In the genomic region with DNA sequence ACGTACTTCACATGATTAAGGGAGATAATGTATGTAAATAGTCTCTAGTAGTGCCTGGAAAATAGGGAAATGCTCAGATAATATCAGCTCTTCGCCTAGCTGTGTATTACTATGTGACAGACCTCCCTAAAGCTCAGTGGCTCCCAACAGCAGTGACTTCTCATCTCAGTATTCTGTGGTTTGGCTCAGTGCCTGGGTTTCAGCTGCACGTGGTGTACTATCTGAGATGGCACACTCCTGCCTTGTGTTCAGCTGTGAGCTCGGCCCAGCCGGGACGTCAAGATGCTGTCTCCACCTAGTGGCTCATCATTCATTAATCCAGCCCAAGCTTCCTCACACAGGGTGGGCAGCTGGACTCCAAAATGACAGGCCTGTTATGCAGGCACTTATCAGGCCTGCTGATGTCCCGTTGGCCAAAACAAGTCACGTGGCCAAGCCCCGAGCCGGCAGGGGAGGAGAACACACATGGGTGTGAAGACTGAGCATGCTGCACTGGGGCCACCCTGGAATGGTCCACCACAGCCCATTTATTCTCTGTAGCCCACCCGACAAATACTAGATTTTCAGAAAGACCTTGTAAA, we compare ENCODE assay signal across 8 cellular contexts. TPM values are rescaled to one million over a fixed set of nuclear protein-coding genes. Genes with fewer than 3 reads are reported as not detected.
DNase-seq lines count a peak whose midpoint lies in the region; ATAC-seq and TF ChIP-seq lines count a peak whose summit lies in the region.

No MANE protein-coding gene starts in this region.

- H3K9me3 ChIP-seq in esophagus squamous epithelium (no peaks in the 10 kb centered on the region), neural progenitor cell (ENCODE audit: low read depth) (no peaks in the 10 kb centered on the region)

- H3K9me3 Mint-ChIP-seq in neural progenitor cell: no peaks in the 10 kb centered on the region

- H3K9ac ChIP-seq in neural progenitor cell: no peak overlapping the region

- no peak overlapping the region for H3K4me3 Mint-ChIP-seq in neural progenitor cell

- 22 to 23% methylated on average over 7 of the region's 11 CpGs for WGBS in esophagus squamous epithelium, 2 donors

- H3K36me3 Mint-ChIP-seq in neural progenitor cell: peaks cover 46% of the 10 kb centered on the region

- H3F3A ChIP-seq in neural progenitor cell (ENCODE audit: low read depth): peaks cover 4% of the 10 kb centered on the region

- no peak overlapping the region for H3K4me2 ChIP-seq in neural progenitor cell

- H4K20me1 ChIP-seq in neural progenitor cell (ENCODE audit: low read depth): peaks cover 18% of the 10 kb centered on the region

- no peaks in the 10 kb centered on the region for H3K79me2 ChIP-seq in neural progenitor cell (ENCODE audit: low read depth)

- intact Hi-C loops in esophagus squamous epithelium (cut with DNase I): no loop called here

- H3K27ac Mint-ChIP-seq in neural progenitor cell: no peak overlapping the region

- no peak overlapping the region for H3K4me3 ChIP-seq in esophagus squamous epithelium
- H3K4me3 ChIP-seq in neural progenitor cell: no peak overlapping the region

- no peak for TF ChIP-seq POLR2A in esophagus squamous epithelium (IDR thresholded peaks at IDR 0.05)

- H3K4me1 Mint-ChIP-seq in neural progenitor cell: no peaks in the 10 kb centered on the region

- H3K27me3 ChIP-seq in esophagus squamous epithelium (no peaks in the 10 kb centered on the region), neural progenitor cell (no peaks in the 10 kb centered on the region)

- H3K27me3 Mint-ChIP-seq in neural progenitor cell (ENCODE audit: insufficient read depth, low read depth): no peaks in the 10 kb centered on the region

- H3K36me3 ChIP-seq in esophagus squamous epithelium (peaks cover 4 to 91% (median 27%) of the 10 kb centered on the region in 3 donors), neural progenitor cell (peaks cover 15% of the 10 kb centered on the region)

- peak overlapping the region; percentile 29 to 61 (median 52) for H3K27ac ChIP-seq in esophagus squamous epithelium
- no peak overlapping the region for H3K27ac ChIP-seq in neural progenitor cell
- H3K27ac ChIP-seq in substantia nigra (ENCODE audit: low read depth, low read length, poor library complexity, severe bottlenecking): peak overlapping the region; percentile 58

- H2AFZ ChIP-seq in neural progenitor cell (replicated peaks): no peak overlapping the region

- TF ChIP-seq CTCF in esophagus squamous epithelium (IDR thresholded peaks at IDR 0.05) (peak; percentile 20 to 45 (median 37)), neural progenitor cell (IDR thresholded peaks at IDR 0.05) (peak; percentile 28)

- H3K4me1 ChIP-seq in esophagus squamous epithelium: peaks cover 8 to 42% (median 14%) of the 10 kb centered on the region in 3 donors
- no peaks in the 10 kb centered on the region for H3K4me1 ChIP-seq in neural progenitor cell

- DNase-seq in CMK (ENCODE audit: low read depth) (peak; percentile 98), esophagus squamous epithelium (lab: John Stamatoyannopoulos, UW) (peak; percentile 69), neural progenitor cell (ENCODE audit: low spot score) (peak; percentile 27), substantia nigra (lab: John Stamatoyannopoulos, UW) (peak; percentile 19 to 89 (median 73))
- DNase-seq in activated T-cell treated with anti-CD3 and anti-CD28 coated beads, Interleukin-2, amount 50 U/mL, for 1 hour: peak; percentile 76

- peak; percentile 99 for ATAC-seq in GM19463 (IDR thresholded peaks at IDR 0.05; ENCODE audit: unreplicated experiment)
- ATAC-seq in HG03565 (IDR thresholded peaks at IDR 0.05; ENCODE audit: unreplicated experiment): peak; percentile 96

TF ChIP-seq in PFSK-1, 5 proteins besides CTCF, POLR2A, EP300 and RAD21:
- peak; percentile 88 for TF ChIP-seq FOXP2 (optimal IDR thresholded peaks at IDR 0.05; ENCODE audit: borderline replicate concordance, extremely low read depth, extremely low read length, insufficient read depth)
- TF ChIP-seq, protein P1, sequence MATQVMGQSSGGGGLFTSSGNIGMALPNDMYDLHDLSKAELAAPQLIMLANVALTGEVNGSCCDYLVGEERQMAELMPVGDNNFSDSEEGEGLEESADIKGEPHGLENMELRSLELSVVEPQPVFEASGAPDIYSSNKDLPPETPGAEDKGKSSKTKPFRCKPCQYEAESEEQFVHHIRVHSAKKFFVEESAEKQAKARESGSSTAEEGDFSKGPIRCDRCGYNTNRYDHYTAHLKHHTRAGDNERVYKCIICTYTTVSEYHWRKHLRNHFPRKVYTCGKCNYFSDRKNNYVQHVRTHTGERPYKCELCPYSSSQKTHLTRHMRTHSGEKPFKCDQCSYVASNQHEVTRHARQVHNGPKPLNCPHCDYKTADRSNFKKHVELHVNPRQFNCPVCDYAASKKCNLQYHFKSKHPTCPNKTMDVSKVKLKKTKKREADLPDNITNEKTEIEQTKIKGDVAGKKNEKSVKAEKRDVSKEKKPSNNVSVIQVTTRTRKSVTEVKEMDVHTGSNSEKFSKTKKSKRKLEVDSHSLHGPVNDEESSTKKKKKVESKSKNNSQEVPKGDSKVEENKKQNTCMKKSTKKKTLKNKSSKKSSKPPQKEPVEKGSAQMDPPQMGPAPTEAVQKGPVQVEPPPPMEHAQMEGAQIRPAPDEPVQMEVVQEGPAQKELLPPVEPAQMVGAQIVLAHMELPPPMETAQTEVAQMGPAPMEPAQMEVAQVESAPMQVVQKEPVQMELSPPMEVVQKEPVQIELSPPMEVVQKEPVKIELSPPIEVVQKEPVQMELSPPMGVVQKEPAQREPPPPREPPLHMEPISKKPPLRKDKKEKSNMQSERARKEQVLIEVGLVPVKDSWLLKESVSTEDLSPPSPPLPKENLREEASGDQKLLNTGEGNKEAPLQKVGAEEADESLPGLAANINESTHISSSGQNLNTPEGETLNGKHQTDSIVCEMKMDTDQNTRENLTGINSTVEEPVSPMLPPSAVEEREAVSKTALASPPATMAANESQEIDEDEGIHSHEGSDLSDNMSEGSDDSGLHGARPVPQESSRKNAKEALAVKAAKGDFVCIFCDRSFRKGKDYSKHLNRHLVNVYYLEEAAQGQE (IDR thresholded peaks at IDR 0.05; ENCODE audit: insufficient read depth in 1 of 2, low read depth in 2 of 2, low read length in 2 of 2): no peak
- TF ChIP-seq SIN3A (IDR thresholded peaks at IDR 0.05; ENCODE audit: borderline replicate concordance, insufficient read depth, low read length): peak; percentile 94; the same call in 1 of the 2 replicates

RNA-seq across cellular contexts. Expression of a gene that starts 17.8 kb away (rescaled TPM):
- 0.26 TPM for polyA plus RNA-seq in PFSK-1 (2012; ENCODE audit: insufficient read length, low read depth)
- total RNA-seq in esophagus squamous epithelium: under 1 TPM in 2 of 4 donors, not detected in 2; 0.49 to 0.76 TPM
- 0.19 TPM in 1 of 2 replicates, not detected in the other for total RNA-seq in neural progenitor cell (ENCODE audit: low replicate concordance)

RNA-seq across cellular contexts. Expression of a gene that starts 24.2 kb away (rescaled TPM):
- polyA plus RNA-seq in PFSK-1 (2012; ENCODE audit: insufficient read length, low read depth): 58.7 TPM
- 10 to 100 TPM; 14.6 to 42.8 (median 23.7) TPM for total RNA-seq in esophagus squamous epithelium
- 73.8 and 77.6 TPM in 2 replicates for total RNA-seq in neural progenitor cell (ENCODE audit: low replicate concordance)

Comparison
In these comparisons a context has a peak if more than half of its experiments do, and no peak if none do; other contexts are left out.
1. DNase-seq: peak in every context shown above with its lines; median percentile 98 in CMK; 76 in activated T-cell treated with anti-CD3 and anti-CD28 coated beads, Interleukin-2, amount 50 U/mL, for 1 hour; 73 in substantia nigra; 69 in esophagus squamous epithelium; 27 in neural progenitor cell.